21 cellular contexts compared by ENCODE assay signal in the genomic region with DNA sequence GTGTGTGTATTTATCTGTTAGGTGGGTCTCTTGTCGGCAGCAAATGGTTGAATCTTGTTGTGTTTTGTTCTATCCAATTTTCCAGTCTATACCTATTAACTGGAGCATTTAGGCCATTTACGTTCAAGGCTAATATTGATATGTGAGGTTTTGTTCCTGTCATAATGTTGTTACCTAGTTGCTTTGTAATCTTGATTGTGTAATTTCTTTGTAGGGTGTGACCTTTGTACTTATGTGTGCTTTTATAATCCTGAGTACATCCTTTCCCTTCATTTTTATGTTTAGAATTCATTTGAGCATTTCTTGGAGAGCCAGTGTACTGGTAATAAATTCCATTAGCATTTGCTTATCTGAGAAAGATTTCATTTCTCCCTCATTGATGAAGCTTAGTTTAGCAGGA.
DNase-seq lines count a peak whose midpoint lies in the region; ATAC-seq, FAIRE-seq and TF ChIP-seq lines count a peak whose summit lies in the region.
"Had no signal": no experiment of that assay in that cellular context is flagged by ENCODE, and none has a peak within 500 bp of the region (broad histone marks: within the 10 kb centered on the region; RNA-seq: fewer than 3 reads in every experiment).

No MANE protein-coding gene starts in this region.

- H3K36me3 ChIP-seq in HEK293 (ENCODE audit: control insufficient read depth in 2 of 2, insufficient read depth in 1 of 2, low read length in 2 of 2) (no peaks in the 10 kb centered on the region), small intestine (ENCODE audit: control insufficient read depth in 2 of 2, insufficient read depth in 2 of 2, low read length in 2 of 2) (no peaks in the 10 kb centered on the region)
- H3K36me3 ChIP-seq: BE2C, BLaER1 had no signal

- POLR2A ChIA-PET in HEK293 (lab: Yijun Ruan, JAX): no interaction called here

- intact Hi-C loops in left colon (cut with DNase I, micrococcal nuclease): no loop called here

- FAIRE-seq in small intestine (lab: Jason Lieb, UNC): no peak
- FAIRE-seq: A204.1, G401.6, GM12891, GM18507 had no signal

- no peak for TF ChIP-seq CTCF in HEK293 (tag by site-specific recombination; IDR thresholded peaks at IDR 0.05)

- H3K27ac ChIP-seq in HEK293 (ENCODE audit: extremely low read depth, low read depth, low read length): no peak overlapping the region
- H3K27ac ChIP-seq in small intestine (ENCODE audit: low read depth in 1 of 2, low read length in 1 of 2): no peak overlapping the region
- H3K27ac ChIP-seq: BLaER1 had no signal

- H3K27me3 ChIP-seq in small intestine (ENCODE audit: control insufficient read depth in 2 of 2, insufficient read depth in 2 of 2, low read length in 2 of 2): no peaks in the 10 kb centered on the region
- H3K27me3 ChIP-seq: BE2C, BLaER1 had no signal

- H3K4me3 ChIP-seq in HEK293 (ENCODE audit: low read depth, low read length) (no peak overlapping the region), small intestine (ENCODE audit: low read depth in 1 of 2, low read length in 2 of 2) (no peak overlapping the region)
- H3K4me3 ChIP-seq: BLaER1 had no signal

- WGBS in small intestine, 3 donors: 50 to 77% (median 64%) methylated on average over 2 of the region's 2 CpGs

- no peaks in the 10 kb centered on the region for H3K4me1 ChIP-seq in HEK293 (ENCODE audit: control insufficient read depth, insufficient read depth, low read length)
- no peaks in the 10 kb centered on the region for H3K4me1 ChIP-seq in small intestine (ENCODE audit: control insufficient read depth in 2 of 2, insufficient read depth in 1 of 2, low read depth in 1 of 2, low read length in 1 of 2)
- H3K4me1 ChIP-seq: BE2C, BLaER1 had no signal

- no peaks in the 10 kb centered on the region for H3K9me3 ChIP-seq in HEK293 (ENCODE audit: control insufficient read depth, insufficient read depth, low read depth, low read length)
- no peaks in the 10 kb centered on the region for H3K9me3 ChIP-seq in small intestine (ENCODE audit: control insufficient read depth, low read depth)
- H3K9me3 ChIP-seq: BE2C, BLaER1 had no signal

- CTCF ChIA-PET in HEK293 (lab: Yijun Ruan, JAX): no interaction called here

- DNase-seq in left colon (no peak), small intestine (peak; percentile 7), anterior cingulate cortex (lab: John Stamatoyannopoulos, UW) (no peak), globus pallidus (ENCODE audit: low spot score) (no peak)
- no peak for DNase-seq in activated CD8-positive, alpha-beta memory T cell treated with anti-CD3 and anti-CD28 coated beads, Interleukin-2, amount 50 U/mL, for 48 hours
- DNase-seq: 8988T; ACHN; BE2C; C1 segment of cervical spinal cord; CD4-positive, alpha-beta memory T cell; CD4-positive, CD25-positive, alpha-beta regulatory T cell; CD8-positive, alpha-beta memory T cell; COR-L47; DMS79 treated with DMSO at 0.1 percent for 48 hours; GF-D8 had no signal

- ATAC-seq in left colon: peak; percentile 57

TF ChIP-seq in HEK293, 187 proteins besides CTCF, POLR2A, EP300 and RAD21:
- TF ChIP-seq, protein P1, sequence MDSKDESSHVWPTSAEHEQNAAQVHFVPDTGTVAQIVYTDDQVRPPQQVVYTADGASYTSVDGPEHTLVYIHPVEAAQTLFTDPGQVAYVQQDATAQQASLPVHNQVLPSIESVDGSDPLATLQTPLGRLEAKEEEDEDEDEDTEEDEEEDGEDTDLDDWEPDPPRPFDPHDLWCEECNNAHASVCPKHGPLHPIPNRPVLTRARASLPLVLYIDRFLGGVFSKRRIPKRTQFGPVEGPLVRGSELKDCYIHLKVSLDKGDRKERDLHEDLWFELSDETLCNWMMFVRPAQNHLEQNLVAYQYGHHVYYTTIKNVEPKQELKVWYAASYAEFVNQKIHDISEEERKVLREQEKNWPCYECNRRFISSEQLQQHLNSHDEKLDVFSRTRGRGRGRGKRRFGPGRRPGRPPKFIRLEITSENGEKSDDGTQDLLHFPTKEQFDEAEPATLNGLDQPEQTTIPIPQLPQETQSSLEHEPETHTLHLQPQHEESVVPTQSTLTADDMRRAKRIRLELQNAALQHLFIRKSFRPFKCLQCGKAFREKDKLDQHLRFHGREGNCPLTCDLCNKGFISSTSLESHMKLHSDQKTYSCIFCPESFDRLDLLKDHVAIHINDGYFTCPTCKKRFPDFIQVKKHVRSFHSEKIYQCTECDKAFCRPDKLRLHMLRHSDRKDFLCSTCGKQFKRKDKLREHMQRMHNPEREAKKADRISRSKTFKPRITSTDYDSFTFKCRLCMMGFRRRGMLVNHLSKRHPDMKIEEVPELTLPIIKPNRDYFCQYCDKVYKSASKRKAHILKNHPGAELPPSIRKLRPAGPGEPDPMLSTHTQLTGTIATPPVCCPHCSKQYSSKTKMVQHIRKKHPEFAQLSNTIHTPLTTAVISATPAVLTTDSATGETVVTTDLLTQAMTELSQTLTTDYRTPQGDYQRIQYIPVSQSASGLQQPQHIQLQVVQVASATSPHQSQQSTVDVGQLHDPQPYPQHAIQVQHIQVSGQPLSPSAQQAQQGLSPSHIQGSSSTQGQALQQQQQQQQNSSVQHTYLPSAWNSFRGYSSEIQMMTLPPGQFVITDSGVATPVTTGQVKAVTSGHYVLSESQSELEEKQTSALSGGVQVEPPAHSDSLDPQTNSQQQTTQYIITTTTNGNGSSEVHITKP (tag by site-specific recombination; IDR thresholded peaks at IDR 0.05): no peak
- peak; percentile 51 for TF ChIP-seq SETDB1 (IDR thresholded peaks at IDR 0.05; ENCODE audit: insufficient read length, low read length)
- TF ChIP-seq, protein P2, sequence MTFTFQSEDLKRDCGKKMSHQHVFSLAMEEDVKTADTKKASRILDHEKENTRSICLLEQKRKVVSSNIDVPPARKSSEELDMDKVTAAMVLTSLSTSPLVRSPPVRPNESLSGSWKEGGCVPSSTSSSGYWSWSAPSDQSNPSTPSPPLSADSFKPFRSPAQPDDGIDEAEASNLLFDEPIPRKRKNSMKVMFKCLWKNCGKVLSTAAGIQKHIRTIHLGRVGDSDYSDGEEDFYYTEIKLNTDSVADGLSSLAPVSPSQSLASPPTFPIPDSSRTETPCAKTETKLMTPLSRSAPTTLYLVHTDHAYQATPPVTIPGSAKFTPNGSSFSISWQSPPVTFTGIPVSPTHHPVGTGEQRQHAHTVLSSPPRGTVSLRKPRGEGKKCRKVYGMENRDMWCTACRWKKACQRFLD (tag by site-specific recombination; IDR thresholded peaks at IDR 0.05): no peak
- no peak for TF ChIP-seq ZNF677 (tag by site-specific recombination; IDR thresholded peaks at IDR 0.05)
TF ChIP-seq in HEK293: peak in this region for 1.
